Comparison of ENCODE assay signal across 32 cellular contexts in genomic region chr6:75800133-75800532, GRCh38. TPM values are rescaled to one million over a fixed set of nuclear protein-coding genes. Genes with fewer than 3 reads are reported as not detected.
DNase-seq lines count a peak whose midpoint lies in the region; ATAC-seq and TF ChIP-seq lines count a peak whose summit lies in the region.
"Had no signal": no experiment of that assay in that cellular context is flagged by ENCODE, and none has a peak within 500 bp of the region (broad histone marks: within the 10 kb centered on the region; RNA-seq: fewer than 3 reads in every experiment).

No MANE protein-coding gene starts in this region.

- H3K27me3 ChIP-seq in MM.1S (replicated peaks; ENCODE audit: insufficient read depth, low read length), result no peaks in the 10 kb centered on the region
- H3K27me3 ChIP-seq: MG63, tibial nerve had no signal

- H3K4me2 ChIP-seq in MM.1S (ENCODE audit: low read depth, low read length), result no peak overlapping the region

- peaks cover 8% of the 10 kb centered on the region; the same call in 1 of the 2 replicates for H3K4me1 ChIP-seq in MM.1S (ENCODE audit: low read length)
- H3K4me1 ChIP-seq: Caco-2 had no signal

- ATAC-seq in HG02763 (IDR thresholded peaks at IDR 0.05; ENCODE audit: unreplicated experiment) (no peak), GM19467 (IDR thresholded peaks at IDR 0.05; ENCODE audit: unreplicated experiment) (no peak)
- ATAC-seq: activated T-cell treated with anti-CD3 and anti-CD28 coated beads, Interleukin-2, amount 50 U/mL, for 4 hours; left cardiac atrium; Panc1; SK-N-SH treated with all-trans-retinoic acid at 6 μM for 48 hours; stimulated activated effector memory CD8-positive, alpha-beta T cell treated with anti-CD3 and anti-CD28 coated beads, Interleukin-12 subunit alpha, Interleukin-12 subunit beta, amount 100 ng/mL, for 72 hours; T-helper 17 cell had no signal

- H3K9me3 Mint-ChIP-seq in progenitor cell of endocrine pancreas (ENCODE audit: low read depth) (no peaks in the 10 kb centered on the region), CD14-positive monocyte (peaks cover 0 to 9% (median 2%) of the 10 kb centered on the region in 7 donors)
- H3K9me3 Mint-ChIP-seq: activated naive CD8-positive, alpha-beta T cell treated with anti-CD3 and anti-CD28 coated beads for 36 hours; activated T-cell treated with anti-CD3 and anti-CD28 coated beads, Interleukin-2, amount 50 U/mL, for 4 hours; memory B cell; nephron progenitor cell; stimulated activated effector memory CD8-positive, alpha-beta T cell treated with anti-CD3 and anti-CD28 coated beads, Interleukin-12 subunit alpha, Interleukin-12 subunit beta, amount 100 ng/mL, for 72 hours had no signal

- H3K36me3 Mint-ChIP-seq in progenitor cell of endocrine pancreas (ENCODE audit: insufficient read depth) (peaks cover 6% of the 10 kb centered on the region), CD14-positive monocyte (no peaks in the 10 kb centered on the region)
- H3K36me3 Mint-ChIP-seq: activated naive CD8-positive, alpha-beta T cell treated with anti-CD3 and anti-CD28 coated beads for 36 hours; memory B cell; stimulated activated effector memory CD8-positive, alpha-beta T cell treated with anti-CD3 and anti-CD28 coated beads, Interleukin-12 subunit alpha, Interleukin-12 subunit beta, amount 100 ng/mL, for 72 hours had no signal

- H3K27ac Mint-ChIP-seq in progenitor cell of endocrine pancreas (peak overlapping the region; percentile 41), CD14-positive monocyte (no peak overlapping the region)
- H3K27ac Mint-ChIP-seq: activated naive CD8-positive, alpha-beta T cell treated with anti-CD3 and anti-CD28 coated beads for 36 hours; memory B cell; nephron progenitor cell; stimulated activated effector memory CD8-positive, alpha-beta T cell treated with anti-CD3 and anti-CD28 coated beads, Interleukin-12 subunit alpha, Interleukin-12 subunit beta, amount 100 ng/mL, for 72 hours; T-helper 17 cell had no signal

- no peaks in the 10 kb centered on the region for H3K36me3 ChIP-seq in MM.1S (replicated peaks; ENCODE audit: insufficient read depth, low read length)
- H3K36me3 ChIP-seq: MG63, tibial nerve had no signal

- no peaks in the 10 kb centered on the region for H3F3A ChIP-seq in MM.1S (ENCODE audit: insufficient read depth, low read length)

- peak overlapping the region; percentile 6; the same call in 1 of the 2 replicates for H3K27ac ChIP-seq in MM.1S (ENCODE audit: low read length)
- H3K27ac ChIP-seq: epithelial cell of prostate, tibial nerve had no signal

- intact Hi-C loops in CD14-positive monocyte (cut with micrococcal nuclease), result no loop called here

- H2AFZ ChIP-seq in MM.1S (ENCODE audit: low read length), result no peak overlapping the region

- no peak overlapping the region for H3K4me3 ChIP-seq in MM.1S (ENCODE audit: low read length)
- H3K4me3 ChIP-seq: MG63, tibial nerve had no signal

- TF ChIP-seq CTCF in MM.1S (IDR thresholded peaks at IDR 0.05; ENCODE audit: low read length) (no peak), progenitor cell of endocrine pancreas (IDR thresholded peaks at IDR 0.05; ENCODE audit: unreplicated experiment) (no peak), CD14-positive monocyte (IDR thresholded peaks at IDR 0.05) (no peak)

- no peaks in the 10 kb centered on the region for H3K9me3 ChIP-seq in MM.1S (replicated peaks; ENCODE audit: insufficient read depth, low read length)
- H3K9me3 ChIP-seq: Caco-2, MG63, tibial nerve had no signal

- H4K20me1 ChIP-seq in MM.1S (ENCODE audit: insufficient read depth, low read length), result no peaks in the 10 kb centered on the region

- peaks cover 67% of the 10 kb centered on the region for H3K79me2 ChIP-seq in MM.1S (ENCODE audit: low read length)

- H3K9ac ChIP-seq in MM.1S (ENCODE audit: low read length), result no peak overlapping the region

- H3K4me1 Mint-ChIP-seq in progenitor cell of endocrine pancreas (ENCODE audit: low read depth) (peaks cover 14% of the 10 kb centered on the region), CD14-positive monocyte (no peaks in the 10 kb centered on the region)
- H3K4me1 Mint-ChIP-seq: activated naive CD8-positive, alpha-beta T cell treated with anti-CD3 and anti-CD28 coated beads for 36 hours; memory B cell; stimulated activated effector memory CD8-positive, alpha-beta T cell treated with anti-CD3 and anti-CD28 coated beads, Interleukin-12 subunit alpha, Interleukin-12 subunit beta, amount 100 ng/mL, for 72 hours; T-helper 17 cell had no signal

- no peaks in the 10 kb centered on the region for H3K9me2 ChIP-seq in MM.1S (replicated peaks; ENCODE audit: insufficient read depth, low read length)

- DNase-seq in NCI-H1092 treated with DMSO at 0.1 percent for 48 hours (lab: John Stamatoyannopoulos, UW), result peak; percentile 3
- no peak for DNase-seq in NCI-H1092 (lab: John Stamatoyannopoulos, UW)
- no peak for DNase-seq in MM.1S
- peak; percentile 43 for DNase-seq in NCI-H510A treated with DMSO at 0.1 percent for 48 hours (lab: John Stamatoyannopoulos, UW)
- no peak for DNase-seq in progenitor cell of endocrine pancreas (ENCODE audit: low spot score, unreplicated experiment)
- no peak for DNase-seq in CD14-positive monocyte (ENCODE audit: low spot score)
- DNase-seq: 8988T; activated CD4-positive, alpha-beta T cell treated with anti-CD3 and anti-CD28 coated beads, Interleukin-2, amount 50 U/mL, for 1 hour; activated CD4-positive, CD25-positive, alpha-beta regulatory T cell; activated gamma-delta T cell; activated naive CD8-positive, alpha-beta T cell treated with anti-CD3 and anti-CD28 coated beads for 36 hours; activated T-cell treated with anti-CD3 and anti-CD28 coated beads, Interleukin-2, amount 50 U/mL, for 4 hours; aorta; C1 segment of cervical spinal cord; Caco-2; effector CD4-positive, alpha-beta T cell; hypothalamus; KG1; left cardiac atrium; MG63; NCI-H526 treated with DMSO at 0.1 percent for 48 hours; nephron progenitor cell; Right ventricle myocardium superior; T-helper 17 cell had no signal

- H3K4me3 Mint-ChIP-seq in progenitor cell of endocrine pancreas (ENCODE audit: low read depth) (no peak overlapping the region), CD14-positive monocyte (no peak overlapping the region)
- H3K4me3 Mint-ChIP-seq: activated naive CD8-positive, alpha-beta T cell treated with anti-CD3 and anti-CD28 coated beads for 36 hours; activated T-cell treated with anti-CD3 and anti-CD28 coated beads, Interleukin-2, amount 50 U/mL, for 4 hours; memory B cell; nephron progenitor cell; stimulated activated effector memory CD8-positive, alpha-beta T cell treated with anti-CD3 and anti-CD28 coated beads, Interleukin-12 subunit alpha, Interleukin-12 subunit beta, amount 100 ng/mL, for 72 hours; T-helper 17 cell had no signal

- H3K27me3 Mint-ChIP-seq in progenitor cell of endocrine pancreas, result no peaks in the 10 kb centered on the region
- H3K27me3 Mint-ChIP-seq in CD14-positive monocyte (ENCODE audit: low read depth in 3 of 3), result peaks cover 0 to 7% (median 3%) of the 10 kb centered on the region in 3 donors
- H3K27me3 Mint-ChIP-seq: T-helper 17 cell had no signal

RNA-seq across cellular contexts. Expression of gene MYO6, which starts 51.1 kb away (rescaled TPM):
- 105 and 110 TPM in 2 replicates for total RNA-seq in progenitor cell of endocrine pancreas
- polyA plus RNA-seq in CD14-positive monocyte, result not detected

Comparison
In these comparisons a context has a peak if more than half of its experiments do, and no peak if none do; other contexts are left out.
1. DNase-seq: peak in NCI-H1092 treated with DMSO at 0.1 percent for 48 hours (single experiment) and NCI-H510A treated with DMSO at 0.1 percent for 48 hours (single experiment); none in NCI-H1092 (single experiment), MM.1S (single experiment), progenitor cell of endocrine pancreas (single experiment) and CD14-positive monocyte (single experiment).